ENCODE assay signal across 20 cellular contexts in genomic region chr4:1255699-1256098, GRCh38. TPM values are rescaled to one million over a fixed set of nuclear protein-coding genes. Genes with fewer than 3 reads are reported as not detected.
DNase-seq lines count a peak whose midpoint lies in the region; ATAC-seq and TF ChIP-seq lines count a peak whose summit lies in the region.
"Had no signal": no experiment of that assay in that cellular context is flagged by ENCODE, and none has a peak within 500 bp of the region (broad histone marks: within the 10 kb centered on the region; RNA-seq: fewer than 3 reads in every experiment).

No MANE protein-coding gene starts in this region.

- H3K27ac ChIP-seq in CD8-positive, alpha-beta memory T cell (ENCODE audit: low read depth, low read length) = no peak overlapping the region
- H3K27ac ChIP-seq in hepatocyte = no peak overlapping the region
- H3K27ac ChIP-seq: HL-60, KMS-11 had no signal

- H3K9me3 Mint-ChIP-seq in activated T-cell treated with anti-CD3 and anti-CD28 coated beads, Interleukin-2, amount 50 U/mL, for 4 hours = peaks cover 8% of the 10 kb centered on the region
- peaks cover 0 to 4% (median 0%) of the 10 kb centered on the region in 5 donors for H3K9me3 Mint-ChIP-seq in CD8-positive, alpha-beta memory T cell
- H3K9me3 Mint-ChIP-seq in activated T-helper 17 cell treated with anti-CD3 and anti-CD28 coated beads, Interleukin-2, amount 50 U/mL, for 72 hours = no peaks in the 10 kb centered on the region
- H3K9me3 Mint-ChIP-seq in naive thymus-derived CD8-positive, alpha-beta T cell = peaks cover 0 to 9% (median 5%) of the 10 kb centered on the region in 9 donors
- peaks cover 15% of the 10 kb centered on the region for H3K9me3 Mint-ChIP-seq in Calu3 (ENCODE audit: low read depth, unreplicated experiment)

- no peaks in the 10 kb centered on the region for H4K20me1 ChIP-seq in hepatocyte (ENCODE audit: insufficient read depth, poor library complexity, severe bottlenecking)

- H3K27me3 Mint-ChIP-seq in activated T-cell treated with anti-CD3 and anti-CD28 coated beads, Interleukin-2, amount 50 U/mL, for 4 hours (ENCODE audit: low read depth) = no peaks in the 10 kb centered on the region
- no peaks in the 10 kb centered on the region for H3K27me3 Mint-ChIP-seq in CD8-positive, alpha-beta memory T cell
- H3K27me3 Mint-ChIP-seq in activated T-helper 17 cell treated with anti-CD3 and anti-CD28 coated beads, Interleukin-2, amount 50 U/mL, for 72 hours = no peaks in the 10 kb centered on the region
- no peaks in the 10 kb centered on the region for H3K27me3 Mint-ChIP-seq in naive thymus-derived CD8-positive, alpha-beta T cell
- H3K27me3 Mint-ChIP-seq in Calu3 (ENCODE audit: unreplicated experiment) = no peaks in the 10 kb centered on the region

- no peak overlapping the region for H3K4me2 ChIP-seq in hepatocyte
- H3K4me2 ChIP-seq: KMS-11 had no signal

- TF ChIP-seq CTCF in Calu3 (IDR thresholded peaks at IDR 0.05; ENCODE audit: unreplicated experiment) (no peak), hepatocyte (IDR thresholded peaks at IDR 0.05; ENCODE audit: poor library complexity) (no peak)

- peaks cover 71% of the 10 kb centered on the region for H3K4me1 Mint-ChIP-seq in activated T-cell treated with anti-CD3 and anti-CD28 coated beads, Interleukin-2, amount 50 U/mL, for 4 hours (ENCODE audit: low read depth)
- peaks cover 49 to 66% (median 61%) of the 10 kb centered on the region in 3 donors for H3K4me1 Mint-ChIP-seq in CD8-positive, alpha-beta memory T cell
- H3K4me1 Mint-ChIP-seq in activated T-helper 17 cell treated with anti-CD3 and anti-CD28 coated beads, Interleukin-2, amount 50 U/mL, for 72 hours = peaks cover 60% of the 10 kb centered on the region
- H3K4me1 Mint-ChIP-seq in naive thymus-derived CD8-positive, alpha-beta T cell = peaks cover 28 to 74% (median 63%) of the 10 kb centered on the region in 4 donors
- no peaks in the 10 kb centered on the region for H3K4me1 Mint-ChIP-seq in Calu3 (ENCODE audit: low read depth, unreplicated experiment)
- H3K4me1 Mint-ChIP-seq: H9 had no signal

- POLR2A ChIA-PET in CD8-positive, alpha-beta memory T cell (lab: Charles Lee) = no interaction called here
- POLR2A ChIA-PET in naive thymus-derived CD8-positive, alpha-beta T cell (lab: Charles Lee) = interaction anchor here (1.2 kb wide), 1 partner anchor 11 kb away, joined by 3 read pairs; no protein-coding TSS in a partner anchor

- DNase-seq in activated T-cell treated with anti-CD3 and anti-CD28 coated beads, Interleukin-2, amount 50 U/mL, for 4 hours = no peak
- no peak for DNase-seq in activated T-cell treated with anti-CD3 and anti-CD28 coated beads, Interleukin-2, amount 50 U/mL, for 48 hours
- DNase-seq in CD8-positive, alpha-beta memory T cell = no peak
- no peak for DNase-seq in naive thymus-derived CD8-positive, alpha-beta T cell
- no peak for DNase-seq in Calu3
- DNase-seq in GF-D8 (lab: John Stamatoyannopoulos, UW) = no peak
- DNase-seq in hepatocyte (ENCODE audit: low spot score) = no peak
- DNase-seq: ACHN, C1 segment of cervical spinal cord, Caco-2, DMS153, GDM1, H9, NCI-H1417 treated with DMSO at 0.1 percent for 48 hours, NCI-H1930, NCI-H524 treated with DMSO at 0.1 percent for 48 hours, SHP77 treated with DMSO at 0.1 percent for 48 hours had no signal

- CTCF ChIA-PET in CD8-positive, alpha-beta memory T cell (lab: Charles Lee) = interaction anchor here (2.7 to 9.6 kb wide), 2 partner anchors 12 kb away, joined by 10 to 47 read pairs; no protein-coding TSS in a partner anchor
- CTCF ChIA-PET in Calu3 (lab: Charles Lee) = no interaction called here

- H3K9me2 ChIP-seq in hepatocyte (replicated peaks; ENCODE audit: insufficient read depth) = no peaks in the 10 kb centered on the region

- peaks cover 2% of the 10 kb centered on the region for H3K79me2 ChIP-seq in hepatocyte

- 92% methylated on average over 2 of the region's 2 CpGs for WGBS in hepatocyte (ENCODE audit: low lambda C conversion rate, missing lambda C conversion rate)

- no peak overlapping the region for H3K4me3 Mint-ChIP-seq in activated T-cell treated with anti-CD3 and anti-CD28 coated beads, Interleukin-2, amount 50 U/mL, for 4 hours
- H3K4me3 Mint-ChIP-seq in CD8-positive, alpha-beta memory T cell = peak overlapping the region in 2 of 7 donors; percentile 39 to 58
- H3K4me3 Mint-ChIP-seq in activated T-helper 17 cell treated with anti-CD3 and anti-CD28 coated beads, Interleukin-2, amount 50 U/mL, for 72 hours = peak overlapping the region; percentile 5
- peak overlapping the region in 1 of 10 donors; percentile 55 for H3K4me3 Mint-ChIP-seq in naive thymus-derived CD8-positive, alpha-beta T cell
- H3K4me3 Mint-ChIP-seq in Calu3 (ENCODE audit: low read depth, unreplicated experiment) = no peak overlapping the region
- H3K4me3 Mint-ChIP-seq: H9 had no signal

- no peaks in the 10 kb centered on the region for H3K9me3 ChIP-seq in CD8-positive, alpha-beta memory T cell (ENCODE audit: low read length)
- H3K9me3 ChIP-seq in hepatocyte (ENCODE audit: low read depth) = no peaks in the 10 kb centered on the region

- H2AFZ ChIP-seq in hepatocyte = no peak overlapping the region

- no peak overlapping the region for H3K4me3 ChIP-seq in CD8-positive, alpha-beta memory T cell (ENCODE audit: low read length)
- no peak overlapping the region for H3K4me3 ChIP-seq in hepatocyte

- intact Hi-C loops in Calu3 (cut with micrococcal nuclease; ENCODE audit: unreplicated experiment) = no loop called here

- H3K36me3 ChIP-seq in CD8-positive, alpha-beta memory T cell (ENCODE audit: insufficient read depth, low read length) = no peaks in the 10 kb centered on the region
- no peaks in the 10 kb centered on the region for H3K36me3 ChIP-seq in hepatocyte (replicated peaks; ENCODE audit: insufficient read depth, low read depth)

- peak; percentile 71 to 85 for ATAC-seq in activated T-cell treated with anti-CD3 and anti-CD28 coated beads, Interleukin-2, amount 50 U/mL, for 4 hours
- ATAC-seq in activated T-helper 17 cell treated with anti-CD3 and anti-CD28 coated beads, Interleukin-2, amount 50 U/mL, for 72 hours (replicated peaks) = peak; percentile 57
- ATAC-seq in naive thymus-derived CD8-positive, alpha-beta T cell = no peak

- H3K36me3 Mint-ChIP-seq in activated T-cell treated with anti-CD3 and anti-CD28 coated beads, Interleukin-2, amount 50 U/mL, for 4 hours (ENCODE audit: insufficient read depth) = peaks cover 6% of the 10 kb centered on the region
- peaks cover 0 to 4% (median 2%) of the 10 kb centered on the region in 3 donors for H3K36me3 Mint-ChIP-seq in CD8-positive, alpha-beta memory T cell
- no peaks in the 10 kb centered on the region for H3K36me3 Mint-ChIP-seq in activated T-helper 17 cell treated with anti-CD3 and anti-CD28 coated beads, Interleukin-2, amount 50 U/mL, for 72 hours (ENCODE audit: low read depth)
- peaks cover 0 to 2% (median 0%) of the 10 kb centered on the region in 3 donors for H3K36me3 Mint-ChIP-seq in naive thymus-derived CD8-positive, alpha-beta T cell
- peaks cover 5% of the 10 kb centered on the region for H3K36me3 Mint-ChIP-seq in Calu3 (ENCODE audit: insufficient read depth, unreplicated experiment)

- no peaks in the 10 kb centered on the region for H3K27me3 ChIP-seq in CD8-positive, alpha-beta memory T cell (ENCODE audit: insufficient read depth, low read length, poor library complexity, severe bottlenecking)
- H3K27me3 ChIP-seq in hepatocyte = no peaks in the 10 kb centered on the region

- no TSS peak for BruUV-seq in Calu3 (replicated peaks; lab: Mats Ljungman, UMichigan)

- peak overlapping the region in 7 of 8 donors; percentile 70 to 99 (median 82) for H3K27ac Mint-ChIP-seq in CD8-positive, alpha-beta memory T cell
- H3K27ac Mint-ChIP-seq in activated T-helper 17 cell treated with anti-CD3 and anti-CD28 coated beads, Interleukin-2, amount 50 U/mL, for 72 hours = peak overlapping the region; percentile 16
- peak overlapping the region in 9 of 10 donors; percentile 18 to 92 (median 85) for H3K27ac Mint-ChIP-seq in naive thymus-derived CD8-positive, alpha-beta T cell
- H3K27ac Mint-ChIP-seq in Calu3 (ENCODE audit: unreplicated experiment) = no peak overlapping the region
- H3K27ac Mint-ChIP-seq: H9 had no signal

- H3K4me1 ChIP-seq in CD8-positive, alpha-beta memory T cell (ENCODE audit: insufficient read depth, low read length) = peaks cover 40% of the 10 kb centered on the region
- no peaks in the 10 kb centered on the region for H3K4me1 ChIP-seq in hepatocyte (ENCODE audit: insufficient read depth)
- H3K4me1 ChIP-seq: Caco-2 had no signal

RNA-seq across cellular contexts. Expression of gene CTBP1, which starts 6.8 kb away (rescaled TPM):
- total RNA-seq in activated T-cell treated with anti-CD3 and anti-CD28 coated beads, Interleukin-2, amount 50 U/mL, for 4 hours = 100 to 1,000 TPM; 166 to 186 (median 177) TPM
- total RNA-seq in CD8-positive, alpha-beta memory T cell = 100 to 1,000 TPM; 139 to 149 TPM
- 88.1 TPM for polyA plus RNA-seq in CD8-positive, alpha-beta memory T cell
- total RNA-seq in activated T-helper 17 cell treated with anti-CD3 and anti-CD28 coated beads, Interleukin-2, amount 50 U/mL, for 72 hours = 100 to 1,000 TPM; 117 to 173 TPM
- total RNA-seq in naive thymus-derived CD8-positive, alpha-beta T cell = 100 to 1,000 TPM; 189 to 193 TPM
- polyA plus RNA-seq in naive thymus-derived CD8-positive, alpha-beta T cell = 100 to 1,000 TPM in 1 of 3 donors, 10 to 100 TPM in 2; 51.0 to 104 (median 93.7) TPM
- total RNA-seq in Calu3 (2022) = 115 and 130 TPM in 2 replicates
- 129 and 169 TPM in 2 replicates for total RNA-seq in hepatocyte
- polyA plus RNA-seq in hepatocyte = 147 and 179 TPM in 2 replicates

RNA-seq across cellular contexts. Expression of gene MAEA, which starts 34.0 kb away (rescaled TPM):
- 10 to 100 TPM; 61.9 to 66.9 (median 65.3) TPM for total RNA-seq in activated T-cell treated with anti-CD3 and anti-CD28 coated beads, Interleukin-2, amount 50 U/mL, for 4 hours
- total RNA-seq in CD8-positive, alpha-beta memory T cell = 10 to 100 TPM; 59.4 to 63.8 TPM
- 75.3 TPM for polyA plus RNA-seq in CD8-positive, alpha-beta memory T cell
- 10 to 100 TPM; 61.4 to 62.8 TPM for total RNA-seq in activated T-helper 17 cell treated with anti-CD3 and anti-CD28 coated beads, Interleukin-2, amount 50 U/mL, for 72 hours
- total RNA-seq in naive thymus-derived CD8-positive, alpha-beta T cell = 100 to 1,000 TPM; 107 to 112 TPM
- 10 to 100 TPM; 56.7 to 75.1 (median 59.2) TPM for polyA plus RNA-seq in naive thymus-derived CD8-positive, alpha-beta T cell
- total RNA-seq in Calu3 (2022) = 59.0 and 59.6 TPM in 2 replicates
- total RNA-seq in hepatocyte = 63.8 and 66.6 TPM in 2 replicates
- polyA plus RNA-seq in hepatocyte = 69.6 and 73.2 TPM in 2 replicates

Comparison
In these comparisons a context has a peak if more than half of its experiments do, and no peak if none do; other contexts are left out.
1. ATAC-seq: peak in activated T-cell treated with anti-CD3 and anti-CD28 coated beads, Interleukin-2, amount 50 U/mL, for 4 hours (2 of 2) and activated T-helper 17 cell treated with anti-CD3 and anti-CD28 coated beads, Interleukin-2, amount 50 U/mL, for 72 hours (single experiment); none in naive thymus-derived CD8-positive, alpha-beta T cell (0 of 2).